In genomic region chr1:109541102-109541501, GRCh38 we compare ENCODE assay signal across 32 cellular contexts. TPM values are rescaled to one million over a fixed set of nuclear protein-coding genes. Genes with fewer than 3 reads are reported as not detected.
"Had no signal": no experiment of that assay in that cellular context is flagged by ENCODE, and none has a peak within 500 bp of the region (broad histone marks: within the 10 kb centered on the region; RNA-seq: fewer than 3 reads in every experiment).

No MANE protein-coding gene starts in this region.

- H3K36me3 Mint-ChIP-seq: activated CD4-positive, alpha-beta memory T cell treated with anti-CD3 and anti-CD28 coated beads for 36 hours; activated naive CD4-positive, alpha-beta T cell treated with anti-CD3 and anti-CD28 coated beads, Interleukin-2, amount 50 U/mL, for 24 hours; activated naive CD8-positive, alpha-beta T cell treated with anti-CD3 and anti-CD28 coated beads, Interleukin-2, amount 10 ng/mL, durations not matched to agents 7 days and 5 days had no signal

- H3K27ac ChIP-seq: ascending aorta, body of pancreas, Peyer's patch had no signal

- H3K9me3 ChIP-seq: ascending aorta, body of pancreas, Peyer's patch had no signal

- H3K27me3 Mint-ChIP-seq: activated CD4-positive, alpha-beta memory T cell treated with anti-CD3 and anti-CD28 coated beads for 36 hours; activated naive CD4-positive, alpha-beta T cell treated with anti-CD3 and anti-CD28 coated beads, Interleukin-2, amount 50 U/mL, for 24 hours; activated T-helper 17 cell treated with anti-CD3 and anti-CD28 coated beads, Interleukin-2, amount 50 U/mL, for 72 hours had no signal

- H3K4me1 Mint-ChIP-seq: activated T-helper 17 cell treated with anti-CD3 and anti-CD28 coated beads, Interleukin-2, amount 50 U/mL, for 72 hours had no signal

- ATAC-seq: activated T-cell treated with anti-CD3 and anti-CD28 coated beads, Interleukin-2, amount 50 U/mL, for 72 hours; activated T-helper 17 cell treated with anti-CD3 and anti-CD28 coated beads, Interleukin-2, amount 50 U/mL, for 72 hours; body of pancreas; PC-3 had no signal

- H3K9me3 Mint-ChIP-seq: activated CD4-positive, alpha-beta memory T cell treated with anti-CD3 and anti-CD28 coated beads for 36 hours; activated CD4-positive, alpha-beta T cell treated with anti-CD3 and anti-CD28 coated beads, Interleukin-2, amount 10 ng/mL, durations not matched to agents 24 days and 14 days; activated naive CD4-positive, alpha-beta T cell treated with anti-CD3 and anti-CD28 coated beads, Interleukin-2, amount 50 U/mL, for 24 hours; activated naive CD8-positive, alpha-beta T cell treated with anti-CD3 and anti-CD28 coated beads, Interleukin-2, amount 10 ng/mL, durations not matched to agents 7 days and 5 days; activated T-cell treated with anti-CD3 and anti-CD28 coated beads, Interleukin-2, amount 50 U/mL, for 72 hours; activated T-helper 17 cell treated with anti-CD3 and anti-CD28 coated beads, Interleukin-2, amount 50 U/mL, for 72 hours had no signal

- H3K4me1 ChIP-seq: ascending aorta, body of pancreas had no signal

- H3K4me3 ChIP-seq: ascending aorta, body of pancreas, Peyer's patch had no signal

- H3K27ac Mint-ChIP-seq: activated CD4-positive, alpha-beta memory T cell treated with anti-CD3 and anti-CD28 coated beads for 36 hours; activated CD4-positive, alpha-beta T cell treated with anti-CD3 and anti-CD28 coated beads, Interleukin-2, amount 10 ng/mL, durations not matched to agents 24 days and 14 days; activated naive CD4-positive, alpha-beta T cell treated with anti-CD3 and anti-CD28 coated beads, Interleukin-2, amount 50 U/mL, for 24 hours; activated naive CD8-positive, alpha-beta T cell treated with anti-CD3 and anti-CD28 coated beads, Interleukin-2, amount 10 ng/mL, durations not matched to agents 7 days and 5 days; activated T-cell treated with anti-CD3 and anti-CD28 coated beads, Interleukin-2, amount 50 U/mL, for 72 hours; activated T-helper 17 cell treated with anti-CD3 and anti-CD28 coated beads, Interleukin-2, amount 50 U/mL, for 72 hours had no signal

- H3K27me3 ChIP-seq: ascending aorta, body of pancreas, Peyer's patch had no signal

- DNase-seq: activated CD4-positive, alpha-beta memory T cell treated with anti-CD3 and anti-CD28 coated beads for 36 hours; activated CD4-positive, alpha-beta T cell treated with anti-CD3 and anti-CD28 coated beads, Interleukin-2, amount 10 ng/mL, durations not matched to agents 24 days and 14 days; activated effector memory CD4-positive, alpha-beta T cell treated with anti-CD3 and anti-CD28 coated beads, Interleukin-2, amount 50 U/mL, for 16 hours; activated naive CD4-positive, alpha-beta T cell; activated naive CD8-positive, alpha-beta T cell treated with anti-CD3 and anti-CD28 coated beads, Interleukin-2, amount 10 ng/mL, durations not matched to agents 7 days and 5 days; activated T-cell treated with anti-CD3 and anti-CD28 coated beads, Interleukin-2, amount 50 U/mL, for 1 hour; activated T-cell treated with anti-CD3 and anti-CD28 coated beads, Interleukin-2, amount 50 U/mL, for 72 hours; body of pancreas; cerebellar nuclear complex; MM.1S; MV-4-11; NCI-H1092; NCI-H1436 treated with DMSO at 0.1 percent for 48 hours; NCI-H1694 treated with DMSO at 0.1 percent for 48 hours; NCI-H2029; NCI-H345; NCI-H524 treated with DMSO at 0.1 percent for 48 hours; NCI-H748 treated with DMSO at 0.1 percent for 48 hours; NK-92 treated with Interleukin-12 subunit alpha and Interleukin-12 subunit beta, amount 100 ng/mL, for 24 hours; PC-3; Peyer's patch; RPMI8226; SW 1271; T-helper 1 cell; T1000 had no signal

- H3K4me3 Mint-ChIP-seq: activated CD4-positive, alpha-beta memory T cell treated with anti-CD3 and anti-CD28 coated beads for 36 hours; activated CD4-positive, alpha-beta T cell treated with anti-CD3 and anti-CD28 coated beads, Interleukin-2, amount 10 ng/mL, durations not matched to agents 24 days and 14 days; activated naive CD4-positive, alpha-beta T cell treated with anti-CD3 and anti-CD28 coated beads, Interleukin-2, amount 50 U/mL, for 24 hours; activated naive CD8-positive, alpha-beta T cell treated with anti-CD3 and anti-CD28 coated beads, Interleukin-2, amount 10 ng/mL, durations not matched to agents 7 days and 5 days; activated T-cell treated with anti-CD3 and anti-CD28 coated beads, Interleukin-2, amount 50 U/mL, for 72 hours; activated T-helper 17 cell treated with anti-CD3 and anti-CD28 coated beads, Interleukin-2, amount 50 U/mL, for 72 hours had no signal

- H3K36me3 ChIP-seq: ascending aorta, Peyer's patch had no signal

RNA-seq across cellular contexts. Expression of gene GPR61, which starts 1.4 kb away (rescaled TPM):
- total RNA-seq: activated CD4-positive, alpha-beta T cell treated with anti-CD3 and anti-CD28 coated beads, Interleukin-2, amount 10 ng/mL, durations not matched to agents 24 days and 14 days; activated CD8-positive, alpha-beta memory T cell treated with anti-CD3 and anti-CD28 coated beads for 36 hours; activated T-cell treated with anti-CD3 and anti-CD28 coated beads, Interleukin-2, amount 50 U/mL, for 72 hours; ascending aorta; body of pancreas; bronchial epithelial cell; LHCN-M2 had no signal
- polyA plus RNA-seq: adipose tissue had no signal
